In genomic region chr14:94113908-94114588, GRCh38 we compare ENCODE assay signal across 16 cellular contexts. TPM values are rescaled to one million over a fixed set of nuclear protein-coding genes. Genes with fewer than 3 reads are reported as not detected.
DNase-seq lines count a peak whose midpoint lies in the region; ATAC-seq, FAIRE-seq and TF ChIP-seq lines count a peak whose summit lies in the region.
"Had no signal": no experiment of that assay in that cellular context is flagged by ENCODE, and none has a peak within 500 bp of the region (broad histone marks: within the 10 kb centered on the region; RNA-seq: fewer than 3 reads in every experiment).

No MANE protein-coding gene starts in this region.

- H3K27ac Mint-ChIP-seq in neural crest cell (ENCODE audit: unreplicated experiment) = peak overlapping the region; percentile 17
- H3K27ac Mint-ChIP-seq: activated T-cell treated with anti-CD3 and anti-CD28 coated beads, Interleukin-2, amount 50 U/mL, for 72 hours; CD8-positive, alpha-beta memory T cell had no signal

- no CpG with 5 or more reads among the region's 5 CpGs for WGBS in neuronal stem cell (ENCODE audit: extremely low coverage in 2 of 2, insufficient read length in 2 of 2, insufficient replicate concordance in 1 of 2), 2 donors

- DNase-seq in left ventricle myocardium inferior = no peak
- DNase-seq in left cardiac atrium = no peak
- DNase-seq in fibroblast of peridontal ligament (ENCODE audit: extremely low read depth) = peak; percentile 41
- DNase-seq in neural crest cell (ENCODE audit: low read depth, low spot score) = no peak
- DNase-seq in uterus = no peak
- no peak for DNase-seq in AG08395 (ENCODE audit: low spot score)
- no peak for DNase-seq in neuronal stem cell (ENCODE audit: low spot score)
- DNase-seq in urothelium cell line (ENCODE audit: low spot score) = no peak
- DNase-seq: ACHN; activated CD4-positive, alpha-beta T cell treated with anti-CD3 and anti-CD28 coated beads, Interleukin-2, amount 50 U/mL, for 48 hours; activated T-cell treated with anti-CD3 and anti-CD28 coated beads, Interleukin-2, amount 50 U/mL, for 72 hours; CD8-positive, alpha-beta memory T cell; NCI-H187 had no signal

- TF ChIP-seq POLR2A in uterus (IDR thresholded peaks at IDR 0.05) = no peak

- H2BK5ac ChIP-seq in neuronal stem cell (ENCODE audit: low read length) = no peak overlapping the region

- no peak overlapping the region for H2BK12ac ChIP-seq in neuronal stem cell (ENCODE audit: low read length)

- no peak overlapping the region for H3K14ac ChIP-seq in neuronal stem cell (ENCODE audit: low read length)

- no peak for TF ChIP-seq CTCF in left ventricle myocardium inferior (IDR thresholded peaks at IDR 0.05; ENCODE audit: borderline replicate concordance)
- no peak for TF ChIP-seq CTCF in neural crest cell (conservative IDR thresholded peaks at IDR 0.05)
- TF ChIP-seq CTCF in uterus (IDR thresholded peaks at IDR 0.05) = no peak

- no peak overlapping the region for H2AFZ ChIP-seq in neuronal stem cell (ENCODE audit: low read length)

- no peak overlapping the region for H2AK5ac ChIP-seq in neuronal stem cell (ENCODE audit: low read depth, low read length)

- H3K4me1 ChIP-seq in left ventricle myocardium inferior = peaks cover 55% of the 10 kb centered on the region
- H3K4me1 ChIP-seq in uterus = no peaks in the 10 kb centered on the region
- peaks cover 3 to 4% of the 10 kb centered on the region in 2 donors for H3K4me1 ChIP-seq in neuronal stem cell (ENCODE audit: control insufficient read depth in 2 of 2, insufficient read depth in 1 of 2, low read depth in 1 of 2, low read length in 2 of 2)

- H3K4ac ChIP-seq in neuronal stem cell (ENCODE audit: low read length) = no peak overlapping the region

- H3K79me1 ChIP-seq in neuronal stem cell (ENCODE audit: low read depth, low read length) = no peaks in the 10 kb centered on the region

- H3K4me3 ChIP-seq in left ventricle myocardium inferior (peak overlapping the region; percentile 69), uterus (no peak overlapping the region), neuronal stem cell (ENCODE audit: low read length in 2 of 2) (no peak overlapping the region)

- no peak overlapping the region for H3K18ac ChIP-seq in neuronal stem cell (ENCODE audit: low read length)

- H2BK120ac ChIP-seq in neuronal stem cell (ENCODE audit: low read depth, low read length) = no peak overlapping the region

- no peak for FAIRE-seq in urothelium cell line (lab: Jason Lieb, UNC)
- FAIRE-seq: GM12892 had no signal

- peak overlapping the region; percentile 89 for H3K27ac ChIP-seq in left ventricle myocardium inferior (replicated peaks)
- peak overlapping the region; percentile 68 to 90 for H3K27ac ChIP-seq in uterus
- no peak overlapping the region for H3K27ac ChIP-seq in neuronal stem cell (replicated peaks; ENCODE audit: low read length)
- H3K27ac ChIP-seq: foreskin keratinocyte had no signal

- H3K9ac ChIP-seq in neuronal stem cell (ENCODE audit: low read depth, low read length, poor library complexity) = no peak overlapping the region

- H3K9me3 ChIP-seq in left ventricle myocardium inferior (replicated peaks) (peaks cover 1% of the 10 kb centered on the region), uterus (no peaks in the 10 kb centered on the region), neuronal stem cell (replicated peaks in 1 of 2; ENCODE audit: control insufficient read depth in 2 of 2, insufficient read depth in 1 of 2, low read depth in 1 of 2, low read length in 2 of 2) (peaks cover 0 to 1% of the 10 kb centered on the region in 2 donors)

- no peak overlapping the region for H2BK15ac ChIP-seq in neuronal stem cell (ENCODE audit: low read length)

- H3K4me3 Mint-ChIP-seq in neural crest cell = no peak overlapping the region
- H3K4me3 Mint-ChIP-seq: activated T-cell treated with anti-CD3 and anti-CD28 coated beads, Interleukin-2, amount 50 U/mL, for 72 hours; CD8-positive, alpha-beta memory T cell had no signal

- H3K36me3 Mint-ChIP-seq in neural crest cell (ENCODE audit: low read depth) = no peaks in the 10 kb centered on the region
- H3K36me3 Mint-ChIP-seq: CD8-positive, alpha-beta memory T cell had no signal

- no peaks in the 10 kb centered on the region for H3K27me3 Mint-ChIP-seq in neural crest cell (ENCODE audit: low read depth)

- no peak overlapping the region for H4K8ac ChIP-seq in neuronal stem cell (ENCODE audit: low read depth, low read length)

- intact Hi-C loops in left ventricle myocardium inferior (cut with micrococcal nuclease) = no loop called here
- intact Hi-C loops in left cardiac atrium (cut with DNase I) = no loop called here
- intact Hi-C loops in uterus (cut with DNase I; ENCODE audit: low total_unique reads) = no loop called here

- no peaks in the 10 kb centered on the region for H3K9me3 Mint-ChIP-seq in neural crest cell
- H3K9me3 Mint-ChIP-seq: activated T-cell treated with anti-CD3 and anti-CD28 coated beads, Interleukin-2, amount 50 U/mL, for 72 hours; CD8-positive, alpha-beta memory T cell had no signal

- no peaks in the 10 kb centered on the region for H3K36me3 ChIP-seq in left ventricle myocardium inferior
- no peaks in the 10 kb centered on the region for H3K36me3 ChIP-seq in uterus
- no peaks in the 10 kb centered on the region for H3K36me3 ChIP-seq in neuronal stem cell (replicated peaks in 1 of 2; ENCODE audit: control insufficient read depth in 2 of 2, insufficient read depth in 2 of 2, low read length in 2 of 2)

- no peak for ATAC-seq in left cardiac atrium
- ATAC-seq: activated T-cell treated with anti-CD3 and anti-CD28 coated beads, Interleukin-2, amount 50 U/mL, for 72 hours had no signal

- H3K4me1 Mint-ChIP-seq in neural crest cell = peaks cover 28% of the 10 kb centered on the region
- H3K4me1 Mint-ChIP-seq: CD8-positive, alpha-beta memory T cell had no signal

- H3K4me2 ChIP-seq in neuronal stem cell (ENCODE audit: insufficient read depth, low read length, poor library complexity, severe bottlenecking) = no peak overlapping the region

- H3K27me3 ChIP-seq in left ventricle myocardium inferior (ENCODE audit: low read depth) (no peaks in the 10 kb centered on the region), uterus (no peaks in the 10 kb centered on the region), neuronal stem cell (ENCODE audit: control insufficient read depth in 3 of 3, insufficient read depth in 3 of 3, low read depth in 1 of 3, low read length in 3 of 3) (no peaks in the 10 kb centered on the region)
- H3K27me3 ChIP-seq: dorsolateral prefrontal cortex had no signal

- H4K91ac ChIP-seq in neuronal stem cell (ENCODE audit: low read depth, low read length, poor library complexity) = no peak overlapping the region

- no peak overlapping the region for H3K23ac ChIP-seq in neuronal stem cell (ENCODE audit: low read depth, low read length, poor library complexity)

RNA-seq across cellular contexts. Expression of gene IFI27, which starts 3.5 kb away (rescaled TPM):
- 130 TPM for total RNA-seq in left ventricle myocardium inferior
- 100 to 1,000 TPM; 138 to 441 TPM for total RNA-seq in left cardiac atrium
- 8.1 and 9.5 TPM in 2 replicates for total RNA-seq in neural crest cell
- 100 to 1,000 TPM in 2 of 4 donors, 10 to 100 TPM in 1, 1 to 10 TPM in 1; 5.6 to 390 (median 196) TPM for total RNA-seq in uterus
- 8.0 TPM for polyA plus RNA-seq in neuronal stem cell (2013, experiment 1 of 2)
- 8.8 TPM for polyA plus RNA-seq in neuronal stem cell (2013, experiment 2 of 2)

RNA-seq across cellular contexts. Expression of gene IFI27L2, which starts 15.4 kb away (rescaled TPM):
- total RNA-seq in left ventricle myocardium inferior = 56.6 TPM
- 10 to 100 TPM; 58.7 to 63.3 TPM for total RNA-seq in left cardiac atrium
- 25.3 and 30.4 TPM in 2 replicates for total RNA-seq in neural crest cell
- 100 to 1,000 TPM in 1 of 4 donors, 10 to 100 TPM in 3; 14.3 to 111 (median 45.0) TPM for total RNA-seq in uterus
- polyA plus RNA-seq in neuronal stem cell (2013, experiment 1 of 2) = 69.0 TPM
- polyA plus RNA-seq in neuronal stem cell (2013, experiment 2 of 2) = 68.1 TPM

RNA-seq across cellular contexts. Expression of gene IFI27L1, which starts 32.9 kb away (rescaled TPM):
- total RNA-seq in left ventricle myocardium inferior = 8.9 TPM
- 10 to 100 TPM; 10.5 to 13.8 TPM for total RNA-seq in left cardiac atrium
- 36.3 and 39.7 TPM in 2 replicates for total RNA-seq in neural crest cell
- 10 to 100 TPM in 2 of 4 donors, 1 to 10 TPM in 2; 7.1 to 32.8 (median 14.3) TPM for total RNA-seq in uterus
- polyA plus RNA-seq in neuronal stem cell (2013, experiment 1 of 2) = 39.8 TPM
- polyA plus RNA-seq in neuronal stem cell (2013, experiment 2 of 2) = 38.1 TPM

RNA-seq across cellular contexts. Expression of gene DDX24, which starts 33.0 kb away (rescaled TPM):
- total RNA-seq in left ventricle myocardium inferior (208 TPM), left cardiac atrium (100 to 1,000 TPM; 166 to 253 TPM), neural crest cell (168 and 177 TPM in 2 replicates), uterus (100 to 1,000 TPM in 3 of 4 donors, 10 to 100 TPM in 1; 55.6 to 223 (median 116) TPM)
- polyA plus RNA-seq in neuronal stem cell (2013, experiment 1 of 2) = 106 TPM
- 112 TPM for polyA plus RNA-seq in neuronal stem cell (2013, experiment 2 of 2)
